9 cellular contexts compared by ENCODE assay signal in the genomic region with DNA sequence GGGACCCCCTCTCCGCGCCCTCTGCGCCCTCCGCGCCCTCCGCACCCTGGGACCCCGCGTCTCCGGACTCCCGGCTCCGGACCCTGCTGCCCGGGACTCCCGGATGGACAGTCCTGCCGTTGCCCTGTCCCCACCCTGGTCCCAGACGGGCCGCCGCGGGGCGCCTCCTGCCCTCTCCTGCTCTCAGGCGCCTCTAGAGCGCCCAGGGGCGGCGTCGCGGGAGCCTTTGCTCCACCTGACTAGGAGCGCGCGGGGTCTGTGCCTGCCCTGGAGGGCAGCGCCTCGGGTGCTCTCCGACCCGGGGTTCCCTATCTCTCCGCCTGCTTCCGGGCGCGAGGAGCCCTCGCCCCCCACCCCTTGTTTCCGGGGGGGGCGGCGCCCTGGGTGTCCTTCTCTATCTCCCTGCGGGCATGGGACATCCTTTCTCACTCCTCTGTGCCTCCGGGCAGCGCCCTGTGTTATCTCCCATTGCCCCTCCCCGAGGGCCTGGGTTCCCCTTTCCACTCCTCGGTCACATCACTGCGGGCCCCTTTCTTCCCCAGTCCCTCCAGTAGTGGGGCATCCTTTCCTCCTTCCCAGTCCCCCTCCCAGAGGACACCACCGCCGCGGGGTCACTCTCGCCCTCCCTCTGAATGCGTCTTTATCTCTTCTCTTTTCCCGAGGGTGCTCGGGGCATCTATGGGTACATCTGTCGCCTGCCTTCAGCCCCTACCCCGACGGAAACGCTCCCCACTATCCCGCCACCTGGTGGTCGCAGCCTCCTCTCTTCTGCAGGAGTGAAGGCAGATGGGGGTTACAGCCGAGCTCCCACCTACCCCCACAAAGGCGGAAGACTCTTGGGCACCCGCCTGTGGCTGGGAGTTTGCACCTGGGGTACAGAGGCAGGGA. TPM values are rescaled to one million over a fixed set of nuclear protein-coding genes. Genes with fewer than 3 reads are reported as not detected.
DNase-seq lines count a peak whose midpoint lies in the region; ATAC-seq and TF ChIP-seq lines count a peak whose summit lies in the region.
"Had no signal": no experiment of that assay in that cellular context is flagged by ENCODE, and none has a peak within 500 bp of the region (broad histone marks: within the 10 kb centered on the region; RNA-seq: fewer than 3 reads in every experiment).

No MANE protein-coding gene starts in this region.

- ATAC-seq in GM18519 (IDR thresholded peaks at IDR 0.05; ENCODE audit: low FRiP score, unreplicated experiment) (peak; percentile 7), HG03280 (IDR thresholded peaks at IDR 0.05; ENCODE audit: unreplicated experiment) (peak; percentile 20), HG03457 (IDR thresholded peaks at IDR 0.05; ENCODE audit: unreplicated experiment) (no peak)

- no peak for TF ChIP-seq CTCF in endothelial cell (IDR thresholded peaks at IDR 0.05; ENCODE audit: unreplicated experiment)

- H3K4me3 Mint-ChIP-seq in endothelial cell (ENCODE audit: unreplicated experiment): peak overlapping the region; percentile 91

- H3K9me3 Mint-ChIP-seq in endothelial cell (ENCODE audit: unreplicated experiment): no peaks in the 10 kb centered on the region

- H3K36me3 Mint-ChIP-seq in endothelial cell (ENCODE audit: low read depth, unreplicated experiment): peaks cover 7% of the 10 kb centered on the region

- no peak overlapping the region for H3K27ac Mint-ChIP-seq in endothelial cell (ENCODE audit: unreplicated experiment)

- peaks cover 22% of the 10 kb centered on the region for H3K4me1 Mint-ChIP-seq in endothelial cell (ENCODE audit: unreplicated experiment)

- peak; percentile 25 for DNase-seq in activated CD4-positive, alpha-beta T cell treated with anti-CD3 and anti-CD28 coated beads for 1 hour
- DNase-seq in endothelial cell (ENCODE audit: low spot score) (peak; percentile 22), occipital lobe (lab: John Stamatoyannopoulos, UW) (peak; percentile 44), COLO829 (ENCODE audit: low spot score) (no peak), DMS 273 treated with DMSO at 0.1 percent for 48 hours (lab: John Stamatoyannopoulos, UW) (no peak)

- peaks cover 11% of the 10 kb centered on the region for H3K27me3 Mint-ChIP-seq in endothelial cell (ENCODE audit: unreplicated experiment)

RNA-seq across cellular contexts. Expression of a gene that starts 0.9 kb away (rescaled TPM):
- total RNA-seq in endothelial cell (ENCODE audit: unreplicated experiment) (28.7 TPM), occipital lobe (59.0 TPM)
- total RNA-seq: RPMI7951 had no signal

Comparison
In these comparisons a context has a peak if more than half of its experiments do, and no peak if none do; other contexts are left out.
1. DNase-seq: peak in activated CD4-positive, alpha-beta T cell treated with anti-CD3 and anti-CD28 coated beads for 1 hour (single experiment), endothelial cell (single experiment) and occipital lobe (single experiment); none in COLO829 (single experiment) and DMS 273 treated with DMSO at 0.1 percent for 48 hours (single experiment).